1 cellular context compared by ENCODE assay signal in the genomic region with DNA sequence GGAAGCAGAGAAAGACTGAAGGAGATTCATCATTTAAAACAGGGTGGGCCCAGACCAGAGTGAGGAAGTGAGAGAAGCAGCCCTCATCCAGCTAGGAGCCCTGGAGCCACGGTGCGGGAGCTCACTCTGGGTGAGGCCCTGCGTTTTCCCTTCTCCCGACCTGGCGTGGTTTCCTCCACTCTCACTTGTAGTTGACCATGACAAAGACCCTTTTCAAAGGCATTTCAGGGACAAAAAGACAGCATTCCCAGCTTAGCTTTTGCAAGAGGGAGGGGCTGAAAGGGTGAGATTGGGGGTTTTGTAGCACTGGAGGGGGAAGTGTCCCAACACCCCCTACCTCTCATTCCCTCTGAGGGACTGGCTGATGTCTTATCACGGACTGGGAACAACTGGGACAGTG.
TF ChIP-seq lines count a peak whose summit lies in the region.

No MANE protein-coding gene starts in this region.

TF ChIP-seq in HCT116, 20 proteins besides CTCF, POLR2A, EP300 and RAD21:
- TF ChIP-seq, protein P1, sequence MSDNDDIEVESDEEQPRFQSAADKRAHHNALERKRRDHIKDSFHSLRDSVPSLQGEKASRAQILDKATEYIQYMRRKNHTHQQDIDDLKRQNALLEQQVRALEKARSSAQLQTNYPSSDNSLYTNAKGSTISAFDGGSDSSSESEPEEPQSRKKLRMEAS (IDR thresholded peaks at IDR 0.05), result no peak
- no peak for TF ChIP-seq SIN3A (IDR thresholded peaks at IDR 0.05; ENCODE audit: low read depth)
- TF ChIP-seq ZNF274 (IDR thresholded peaks at IDR 0.05; ENCODE audit: low read depth, low read length), result no peak
- no peak for TF ChIP-seq POLR2AphosphoS5 (IDR thresholded peaks at IDR 0.05; ENCODE audit: low read depth, low read length)
- no peak for TF ChIP-seq JUND (IDR thresholded peaks at IDR 0.05)
- no peak for TF ChIP-seq EZH2phosphoT487 (IDR thresholded peaks at IDR 0.05; ENCODE audit: borderline replicate concordance)
- no peak for TF ChIP-seq ZFX (IDR thresholded peaks at IDR 0.05)
- TF ChIP-seq YY1 (IDR thresholded peaks at IDR 0.05; ENCODE audit: extremely low read depth, insufficient replicate concordance, low read depth, low read length), result no peak
- TF ChIP-seq TCF7L2 (IDR thresholded peaks at IDR 0.05; ENCODE audit: borderline replicate concordance, extremely low read depth, insufficient read depth, insufficient read length), result no peak
